29 cellular contexts compared by ENCODE assay signal in genomic region chr9:73566627-73567026, GRCh38.
"Had no signal": no experiment of that assay in that cellular context is flagged by ENCODE, and none has a peak within 500 bp of the region (broad histone marks: within the 10 kb centered on the region; RNA-seq: fewer than 3 reads in every experiment).

No MANE protein-coding gene starts in this region.

- DNase-seq: activated effector memory CD4-positive, alpha-beta T cell treated with anti-CD3 and anti-CD28 coated beads, Interleukin-2, amount 50 U/mL, for 16 hours; activated effector memory CD4-positive, alpha-beta T cell treated with Interleukin-2 at 50 U/mL for 16 hours; activated gamma-delta T cell; activated gamma-delta T cell treated with Interleukin-2 at 50 U/mL for 16 hours; activated naive CD4-positive, alpha-beta T cell; activated naive CD4-positive, alpha-beta T cell treated with anti-CD3 and anti-CD28 coated beads, Interleukin-2, amount 10 ng/mL, durations not matched to agents 7 days and 5 days; activated naive CD4-positive, alpha-beta T cell treated with anti-CD3 and anti-CD28 coated beads, Interleukin-2, amount 50 U/mL, for 16 hours; activated naive CD4-positive, alpha-beta T cell treated with Interleukin-2 at 50 U/mL for 16 hours; activated naive CD8-positive, alpha-beta T cell treated with anti-CD3 and anti-CD28 coated beads for 36 hours; activated naive CD8-positive, alpha-beta T cell treated with anti-CD3 and anti-CD28 coated beads, Interleukin-2, amount 10 ng/mL, durations not matched to agents 7 days and 5 days; activated naive CD8-positive, alpha-beta T cell treated with anti-CD3 and anti-CD28 coated beads, Interleukin-2, amount 50 U/mL, for 24 hours; activated T-cell treated with anti-CD3 and anti-CD28 coated beads, Interleukin-2, amount 50 U/mL, for 24 hours; activated T-cell treated with anti-CD3 and anti-CD28 coated beads, Interleukin-2, amount 50 U/mL, for 4 hours; activated T-cell treated with anti-CD3 and anti-CD28 coated beads, Interleukin-2, amount 50 U/mL, for 48 hours; activated T-cell treated with anti-CD3 and anti-CD28 coated beads, Interleukin-2, amount 50 U/mL, for 72 hours; adrenal gland; amniotic stem cell; aorta; body of pancreas; central memory CD4-positive, alpha-beta T cell; cerebellar nuclear complex had no signal

- H3K27me3 ChIP-seq: adrenal gland, ascending aorta, body of pancreas, brain microvascular endothelial cell, breast epithelium, cardiac muscle cell had no signal

- FAIRE-seq: astrocyte, bronchial epithelial cell had no signal

- ATAC-seq: activated naive CD4-positive, alpha-beta T cell treated with anti-CD3 and anti-CD28 coated beads, Interleukin-2, amount 50 U/mL, for 72 hours; activated naive CD8-positive, alpha-beta T cell treated with anti-CD3 and anti-CD28 coated beads, Interleukin-2, amount 50 U/mL, for 24 hours; activated T-cell treated with anti-CD3 and anti-CD28 coated beads, Interleukin-2, amount 50 U/mL, for 4 hours; activated T-cell treated with anti-CD3 and anti-CD28 coated beads, Interleukin-2, amount 50 U/mL, for 72 hours; activated T-helper 17 cell treated with anti-CD3 and anti-CD28 coated beads, Interleukin-2, amount 50 U/mL, for 72 hours; body of pancreas had no signal

- H3K27ac ChIP-seq: adrenal gland, ascending aorta, body of pancreas, brain microvascular endothelial cell, breast epithelium, cardiac muscle cell had no signal

- H3K4me3 ChIP-seq: adrenal gland, ascending aorta, body of pancreas, breast epithelium, cardiac muscle cell had no signal

- H3K9me3 ChIP-seq: adrenal gland, ascending aorta, body of pancreas, breast epithelium had no signal

- H3K36me3 ChIP-seq: adrenal gland, ascending aorta, brain microvascular endothelial cell, breast epithelium, cardiac muscle cell had no signal

- H3K4me1 ChIP-seq: adrenal gland, ascending aorta, body of pancreas, breast epithelium had no signal
